26 cellular contexts compared by ENCODE assay signal in genomic region chr6:12312736-12313135, GRCh38. TPM values are rescaled to one million over a fixed set of nuclear protein-coding genes. Genes with fewer than 3 reads are reported as not detected.
A peak's percentile ranks its signal among the peaks of the same experiment; 100 is the strongest.
DNase-seq lines count a peak whose midpoint lies in the region; ATAC-seq lines count a peak whose summit lies in the region.
"Had no signal": no experiment of that assay in that cellular context is flagged by ENCODE, and none has a peak within 500 bp of the region (broad histone marks: within the 10 kb centered on the region; RNA-seq: fewer than 3 reads in every experiment).

No MANE protein-coding gene starts in this region.

- H3K9me3 Mint-ChIP-seq in activated CD8-positive, alpha-beta T cell treated with anti-CD3 and anti-CD28 coated beads, Interleukin-2, amount 10 ng/mL, durations not matched to agents 7 days and 5 days (ENCODE audit: insufficient read depth), result no peaks in the 10 kb centered on the region
- H3K9me3 Mint-ChIP-seq: activated CD4-positive, alpha-beta T cell treated with anti-CD3 and anti-CD28 coated beads, Interleukin-2, amount 10 ng/mL, durations not matched to agents 24 days and 14 days had no signal

- no peaks in the 10 kb centered on the region for H3K4me1 Mint-ChIP-seq in activated CD8-positive, alpha-beta T cell treated with anti-CD3 and anti-CD28 coated beads, Interleukin-2, amount 10 ng/mL, durations not matched to agents 7 days and 5 days (ENCODE audit: low read depth)
- H3K4me1 Mint-ChIP-seq: activated CD4-positive, alpha-beta T cell treated with anti-CD3 and anti-CD28 coated beads, Interleukin-2, amount 10 ng/mL, durations not matched to agents 24 days and 14 days; endodermal cell; naive thymus-derived CD4-positive, alpha-beta T cell had no signal

- H3K27ac Mint-ChIP-seq in activated CD8-positive, alpha-beta T cell treated with anti-CD3 and anti-CD28 coated beads, Interleukin-2, amount 10 ng/mL, durations not matched to agents 7 days and 5 days, result no peak overlapping the region
- H3K27ac Mint-ChIP-seq: activated CD4-positive, alpha-beta T cell treated with anti-CD3 and anti-CD28 coated beads, Interleukin-2, amount 10 ng/mL, durations not matched to agents 24 days and 14 days; endodermal cell; naive thymus-derived CD4-positive, alpha-beta T cell had no signal

- POLR2A ChIA-PET in activated CD8-positive, alpha-beta T cell treated with anti-CD3 and anti-CD28 coated beads, Interleukin-2, amount 10 ng/mL, durations not matched to agents 7 days and 5 days (lab: Charles Lee), result interaction anchor here (1.7 kb wide), 1 partner anchor 12 kb away, joined by 3 read pairs; no protein-coding TSS in a partner anchor

- ATAC-seq in activated CD8-positive, alpha-beta T cell treated with anti-CD3 and anti-CD28 coated beads, Interleukin-2, amount 10 ng/mL, durations not matched to agents 7 days and 5 days, result no peak
- no peak for ATAC-seq in HG02870 (IDR thresholded peaks at IDR 0.05; ENCODE audit: unreplicated experiment)
- ATAC-seq: naive thymus-derived CD4-positive, alpha-beta T cell; stimulated activated naive CD8-positive, alpha-beta T cell treated with anti-CD3 and anti-CD28 coated beads, Interleukin-15, Interleukin-2, amounts not matched to agents 100 U/mL and 50 U/mL, for 24 hours had no signal

- H3K36me3 Mint-ChIP-seq in activated CD8-positive, alpha-beta T cell treated with anti-CD3 and anti-CD28 coated beads, Interleukin-2, amount 10 ng/mL, durations not matched to agents 7 days and 5 days (ENCODE audit: low read depth), result no peaks in the 10 kb centered on the region
- H3K36me3 Mint-ChIP-seq: naive thymus-derived CD4-positive, alpha-beta T cell had no signal

- CTCF ChIA-PET in activated CD8-positive, alpha-beta T cell treated with anti-CD3 and anti-CD28 coated beads, Interleukin-2, amount 10 ng/mL, durations not matched to agents 7 days and 5 days (lab: Charles Lee), result no interaction called here

- no peak overlapping the region for H3K4me3 Mint-ChIP-seq in activated CD8-positive, alpha-beta T cell treated with anti-CD3 and anti-CD28 coated beads, Interleukin-2, amount 10 ng/mL, durations not matched to agents 7 days and 5 days
- H3K4me3 Mint-ChIP-seq: activated CD4-positive, alpha-beta T cell treated with anti-CD3 and anti-CD28 coated beads, Interleukin-2, amount 10 ng/mL, durations not matched to agents 24 days and 14 days; endodermal cell; naive thymus-derived CD4-positive, alpha-beta T cell had no signal

- peaks cover 6% of the 10 kb centered on the region for H3K27me3 Mint-ChIP-seq in activated CD8-positive, alpha-beta T cell treated with anti-CD3 and anti-CD28 coated beads, Interleukin-2, amount 10 ng/mL, durations not matched to agents 7 days and 5 days (ENCODE audit: low read depth)

- DNase-seq in AG08395 (ENCODE audit: low spot score), result peak; percentile 77
- DNase-seq in GM04504 (ENCODE audit: low read depth), result peak; percentile 43
- DNase-seq in astrocyte of the hippocampus (ENCODE audit: low read depth, low spot score), result peak; percentile 84
- peak; percentile 64 for DNase-seq in islet precursor cell
- no peak for DNase-seq in activated CD8-positive, alpha-beta T cell treated with anti-CD3 and anti-CD28 coated beads, Interleukin-2, amount 10 ng/mL, durations not matched to agents 7 days and 5 days
- no peak for DNase-seq in HuH-7.5 (ENCODE audit: low spot score)
- DNase-seq in activated CD8-positive, alpha-beta memory T cell treated with anti-CD3 and anti-CD28 coated beads for 24 hours, result no peak
- DNase-seq: activated CD4-positive, alpha-beta T cell treated with anti-CD3 and anti-CD28 coated beads, Interleukin-2, amount 10 ng/mL, durations not matched to agents 24 days and 14 days; activated naive CD4-positive, alpha-beta T cell treated with Interleukin-2 at 50 U/mL for 16 hours; amniotic stem cell; C1 segment of cervical spinal cord; COR-L47; DMS79; endodermal cell; KG1; midbrain; naive thymus-derived CD4-positive, alpha-beta T cell; NCI-H1417 treated with DMSO at 0.1 percent for 48 hours; NCI-H2107; NCI-H446; NCI-H82; sigmoid colon; stimulated activated naive CD8-positive, alpha-beta T cell treated with anti-CD3 and anti-CD28 coated beads, Interleukin-15, Interleukin-2, amounts not matched to agents 100 U/mL and 50 U/mL, for 24 hours; T-helper 9 cell; testis had no signal

RNA-seq across cellular contexts. Expression of gene EDN1, which starts 22.6 kb away (rescaled TPM):
- not detected for total RNA-seq in activated CD8-positive, alpha-beta T cell treated with anti-CD3 and anti-CD28 coated beads, Interleukin-2, amount 10 ng/mL, durations not matched to agents 7 days and 5 days

Comparison
In these comparisons a context has a peak if more than half of its experiments do, and no peak if none do; other contexts are left out.
1. DNase-seq: peak in AG08395 (single experiment), GM04504 (single experiment), astrocyte of the hippocampus (single experiment) and islet precursor cell (single experiment); none in activated CD8-positive, alpha-beta T cell treated with anti-CD3 and anti-CD28 coated beads, Interleukin-2, amount 10 ng/mL, durations not matched to agents 7 days and 5 days (single experiment), HuH-7.5 (single experiment) and activated CD8-positive, alpha-beta memory T cell treated with anti-CD3 and anti-CD28 coated beads for 24 hours (single experiment).